10 cellular contexts compared by ENCODE assay signal in genomic region chr6:43972915-43973304, GRCh38.
DNase-seq lines count a peak whose midpoint lies in the region; ATAC-seq and TF ChIP-seq lines count a peak whose summit lies in the region.
"Had no signal": no experiment of that assay in that cellular context is flagged by ENCODE, and none has a peak within 500 bp of the region (broad histone marks: within the 10 kb centered on the region; RNA-seq: fewer than 3 reads in every experiment).

No MANE protein-coding gene starts in this region.

- WGBS in mesenchymal stem cell, result 83% methylated on average over 3 of the region's 3 CpGs

- DNase-seq in activated T-cell treated with anti-CD3 and anti-CD28 coated beads, Interleukin-2, amount 50 U/mL, for 48 hours, result peak; percentile 4 to 7
- no peak for DNase-seq in activated T-cell treated with anti-CD3 and anti-CD28 coated beads, Interleukin-2, amount 50 U/mL, for 1 hour
- peak; percentile 71 for DNase-seq in dermis blood vessel endothelial cell
- DNase-seq in mesenchymal stem cell, result peak; percentile 72
- DNase-seq in vagina (ENCODE audit: extremely low spot score in 2 of 2), result no peak
- DNase-seq in DMS153 (lab: John Stamatoyannopoulos, UW), result no peak
- no peak for DNase-seq in NCI-H1105 treated with DMSO at 0.1 percent for 48 hours (lab: John Stamatoyannopoulos, UW)
- DNase-seq: CD4-positive, CD25-positive, alpha-beta regulatory T cell had no signal

- H2AK5ac ChIP-seq in mesenchymal stem cell (ENCODE audit: low read length, severe bottlenecking), result no peak overlapping the region

- intact Hi-C loops in vagina (cut with DNase I), result no loop called here

- H3K9ac ChIP-seq in mesenchymal stem cell (ENCODE audit: low read length), result peak overlapping the region; percentile 73

- no peak overlapping the region for H4K8ac ChIP-seq in mesenchymal stem cell (ENCODE audit: low read length)

- ATAC-seq in GM18861 (IDR thresholded peaks at IDR 0.05; ENCODE audit: unreplicated experiment), result no peak

- H3K14ac ChIP-seq in mesenchymal stem cell (ENCODE audit: low read length in 2 of 2), result no peak overlapping the region

- no peak overlapping the region for H4K91ac ChIP-seq in mesenchymal stem cell (ENCODE audit: low read length)

- H3K4ac ChIP-seq in mesenchymal stem cell (ENCODE audit: low read depth in 1 of 2, low read length in 2 of 2), result peak overlapping the region in 1 of 2 experiments; percentile 26

- H2BK15ac ChIP-seq in mesenchymal stem cell (ENCODE audit: low read depth, poor library complexity, severe bottlenecking), result no peak overlapping the region

- H3K4me3 ChIP-seq in mesenchymal stem cell (ENCODE audit: insufficient read depth in 1 of 2, low read depth in 1 of 2, low read length in 2 of 2) (peak overlapping the region in 1 of 2 experiments; percentile 23), vagina (no peak overlapping the region)
- H3K4me3 ChIP-seq: SJSA1 had no signal

- no peak overlapping the region for H2BK5ac ChIP-seq in mesenchymal stem cell (ENCODE audit: low read depth, low read length, poor library complexity, severe bottlenecking)

- no peak overlapping the region for H3K23ac ChIP-seq in mesenchymal stem cell (ENCODE audit: low read length in 2 of 2)

- no peak for TF ChIP-seq CTCF in vagina (IDR thresholded peaks at IDR 0.05)

- H3K79me1 ChIP-seq in mesenchymal stem cell (replicated peaks; ENCODE audit: low read length, poor library complexity, severe bottlenecking), result no peaks in the 10 kb centered on the region

- H3K9me3 ChIP-seq in mesenchymal stem cell (ENCODE audit: control insufficient read depth, low read length) (no peaks in the 10 kb centered on the region), vagina (no peaks in the 10 kb centered on the region)

- no peak overlapping the region for H3K4me2 ChIP-seq in mesenchymal stem cell (ENCODE audit: low read length, poor library complexity, severe bottlenecking)

- H2BK120ac ChIP-seq in mesenchymal stem cell (ENCODE audit: low read depth, low read length), result no peak overlapping the region

- H3K27me3 ChIP-seq in mesenchymal stem cell (ENCODE audit: control insufficient read depth in 1 of 2, insufficient read depth in 1 of 2, low read length in 2 of 2), result peaks cover 0 to 4% of the 10 kb centered on the region in 2 experiments
- H3K27me3 ChIP-seq in vagina, result no peaks in the 10 kb centered on the region
- H3K27me3 ChIP-seq: SJSA1 had no signal

- no peak overlapping the region for H2BK12ac ChIP-seq in mesenchymal stem cell (ENCODE audit: low read length in 2 of 2)

- peak overlapping the region in 1 of 2 experiments; percentile 23 for H3K18ac ChIP-seq in mesenchymal stem cell (ENCODE audit: low read depth in 1 of 2, low read length in 2 of 2)

- H2AFZ ChIP-seq in mesenchymal stem cell (ENCODE audit: low read depth, low read length), result no peak overlapping the region

- TF ChIP-seq POLR2A in vagina (IDR thresholded peaks at IDR 0.05), result no peak

- H3K36me3 ChIP-seq in mesenchymal stem cell (ENCODE audit: control insufficient read depth in 1 of 2, insufficient read depth in 2 of 2, low read depth in 1 of 2, low read length in 2 of 2) (no peaks in the 10 kb centered on the region), vagina (no peaks in the 10 kb centered on the region)
- H3K36me3 ChIP-seq: SJSA1 had no signal

- H3K27ac ChIP-seq in mesenchymal stem cell (ENCODE audit: low read length, poor library complexity, severe bottlenecking), result no peak overlapping the region
- peak overlapping the region; percentile 52 for H3K27ac ChIP-seq in vagina
- H3K27ac ChIP-seq: SJSA1 had no signal

- H3K4me1 ChIP-seq in mesenchymal stem cell (ENCODE audit: control insufficient read depth, insufficient read depth, low read depth, low read length), result peaks cover 5% of the 10 kb centered on the region
- peaks cover 28% of the 10 kb centered on the region for H3K4me1 ChIP-seq in vagina
- H3K4me1 ChIP-seq: SJSA1 had no signal

Comparison
In these comparisons a context has a peak if more than half of its experiments do, and no peak if none do; other contexts are left out.
1. DNase-seq: peak in activated T-cell treated with anti-CD3 and anti-CD28 coated beads, Interleukin-2, amount 50 U/mL, for 48 hours (2 of 2), dermis blood vessel endothelial cell (single experiment) and mesenchymal stem cell (single experiment); none in activated T-cell treated with anti-CD3 and anti-CD28 coated beads, Interleukin-2, amount 50 U/mL, for 1 hour (single experiment), vagina (0 of 2), DMS153 (single experiment) and NCI-H1105 treated with DMSO at 0.1 percent for 48 hours (single experiment).